Comparison of ENCODE assay signal across 11 cellular contexts in the genomic region with DNA sequence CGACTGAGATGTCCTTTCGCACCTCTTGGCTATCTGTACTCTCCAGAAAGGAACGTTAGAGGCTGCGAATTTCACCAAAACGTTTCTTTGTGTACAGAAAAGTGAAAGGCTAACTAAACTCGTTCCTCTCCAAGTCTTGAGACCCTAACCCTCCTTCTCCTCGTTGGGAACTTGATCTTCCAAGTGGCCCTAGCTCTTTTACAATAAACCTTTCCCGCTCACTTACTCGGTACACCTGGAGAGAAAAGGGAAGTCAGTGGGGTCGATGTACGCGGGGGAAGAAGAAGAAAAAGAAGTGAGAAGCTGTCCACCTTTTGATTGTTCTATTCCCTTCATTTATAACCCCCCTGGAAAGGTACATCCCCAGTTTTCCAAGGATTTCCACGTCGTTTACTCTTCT.
DNase-seq lines count a peak whose midpoint lies in the region; ATAC-seq and TF ChIP-seq lines count a peak whose summit lies in the region.
"Had no signal": no experiment of that assay in that cellular context is flagged by ENCODE, and none has a peak within 500 bp of the region (broad histone marks: within the 10 kb centered on the region; RNA-seq: fewer than 3 reads in every experiment).

No MANE protein-coding gene starts in this region.

- peak overlapping the region in 2 of 5 experiments; percentile 63 to 90 for H3K27ac Mint-ChIP-seq in brain
- no peak overlapping the region for H3K27ac Mint-ChIP-seq in memory B cell
- H3K27ac Mint-ChIP-seq in type B pancreatic cell, result peak overlapping the region; percentile 74
- H3K27ac Mint-ChIP-seq: immature natural killer cell had no signal

- H3K36me3 ChIP-seq in heart left ventricle (no peaks in the 10 kb centered on the region), spleen (no peaks in the 10 kb centered on the region)
- H3K36me3 ChIP-seq: BLaER1 treated with 17β-estradiol and CSF1 and Interleukin-3, amounts not matched to agents 10 nM and 100 nM had no signal

- peak overlapping the region; percentile 71 to 84 (median 82) for H3K4me3 Mint-ChIP-seq in brain
- H3K4me3 Mint-ChIP-seq in memory B cell, result peak overlapping the region; percentile 72
- H3K4me3 Mint-ChIP-seq in type B pancreatic cell, result peak overlapping the region; percentile 86

- H3K4me1 ChIP-seq in heart left ventricle (peaks cover 0 to 53% (median 11%) of the 10 kb centered on the region in 12 donors), spleen (peaks cover 13 to 59% (median 52%) of the 10 kb centered on the region in 6 donors)

- WGBS in heart left ventricle, 4 donors, result 22 to 32% (median 28%) methylated on average over 14 of the region's 14 CpGs
- 7 to 18% (median 9%) methylated on average over 14 of the region's 14 CpGs for WGBS in spleen, 5 donors

- H3K27me3 Mint-ChIP-seq in brain, result peaks cover 85% of the 10 kb centered on the region
- H3K27me3 Mint-ChIP-seq in memory B cell, result peaks cover 39% of the 10 kb centered on the region
- peaks cover 87% of the 10 kb centered on the region for H3K27me3 Mint-ChIP-seq in type B pancreatic cell

- TF ChIP-seq CTCF in heart left ventricle (IDR thresholded peaks at IDR 0.05) (no peak), brain (conservative IDR thresholded peaks at IDR 0.05) (no peak), type B pancreatic cell (conservative IDR thresholded peaks at IDR 0.05) (no peak), spleen (IDR thresholded peaks at IDR 0.05 in 8 of 11, conservative IDR thresholded peaks at IDR 0.05 in 3 of 11) (no peak)

- no peak for DNase-seq in heart left ventricle
- DNase-seq in cardiac septum (ENCODE audit: low spot score), result no peak
- no peak for DNase-seq in memory B cell (ENCODE audit: low spot score in 2 of 2)
- no peak for DNase-seq in type B pancreatic cell (ENCODE audit: extremely low spot score, unreplicated experiment)
- DNase-seq in foreskin melanocyte, result no peak
- DNase-seq in spleen, result no peak
- DNase-seq: amniotic stem cell, immature natural killer cell had no signal

- H3K27me3 ChIP-seq in heart left ventricle, result peaks cover 10 to 91% (median 66%) of the 10 kb centered on the region in 9 donors
- H3K27me3 ChIP-seq in spleen (replicated peaks in 1 of 7), result peaks cover 7 to 95% (median 82%) of the 10 kb centered on the region in 7 donors

- H3K4me3 ChIP-seq in heart left ventricle (peak overlapping the region in 9 of 12 donors; percentile 27 to 73 (median 62)), spleen (peak overlapping the region in 2 of 8 donors; percentile 11 to 78)

- ATAC-seq in heart left ventricle, result no peak
- ATAC-seq in memory B cell (ENCODE audit: low read depth), result no peak
- ATAC-seq in GM19351 (IDR thresholded peaks at IDR 0.05; ENCODE audit: unreplicated experiment), result no peak

- H3K27ac ChIP-seq in heart left ventricle (peak overlapping the region in 7 of 12 donors; percentile 6 to 92 (median 79)), spleen (no peak overlapping the region)
- H3K27ac ChIP-seq: BLaER1 treated with 17β-estradiol and CSF1 and Interleukin-3, amounts not matched to agents 10 nM and 100 nM had no signal

- H3K9me3 ChIP-seq in heart left ventricle (no peaks in the 10 kb centered on the region), spleen (no peaks in the 10 kb centered on the region)

- H3K4me1 Mint-ChIP-seq in brain (peaks cover 53% of the 10 kb centered on the region), memory B cell (peaks cover 37% of the 10 kb centered on the region), type B pancreatic cell (ENCODE audit: unreplicated experiment) (peaks cover 48% of the 10 kb centered on the region)

- peaks cover 0 to 25% (median 3%) of the 10 kb centered on the region in 5 experiments for H3K9me3 Mint-ChIP-seq in brain
- H3K9me3 Mint-ChIP-seq in memory B cell, result no peaks in the 10 kb centered on the region
- no peaks in the 10 kb centered on the region for H3K9me3 Mint-ChIP-seq in type B pancreatic cell

- TF ChIP-seq POLR2A in heart left ventricle (IDR thresholded peaks at IDR 0.05) (no peak), spleen (IDR thresholded peaks at IDR 0.05) (no peak)

- no peaks in the 10 kb centered on the region for H3K36me3 Mint-ChIP-seq in brain
- H3K36me3 Mint-ChIP-seq in memory B cell, result no peaks in the 10 kb centered on the region
- H3K36me3 Mint-ChIP-seq in type B pancreatic cell, result no peaks in the 10 kb centered on the region

- intact Hi-C loops in heart left ventricle (cut with DNase I) (loop anchor here in 7 of 10 donors (5.0 to 10.0 kb wide), 8 partner anchors 321 to 1131 kb away; a partner anchor contains a TSS), cardiac septum (cut with DNase I) (loop anchor here (10.0 kb wide), 3 partner anchors 331 to 1391 kb away; a partner anchor contains a TSS), spleen (cut with DNase I; ENCODE audit: low total_unique reads) (no loop called here)

Comparison
In these comparisons a context has a peak if more than half of its experiments do, and no peak if none do; other contexts are left out.
1. H3K27ac ChIP-seq: peak in heart left ventricle (7 of 12); none in spleen (0 of 8).
2. Peak in every context shown above with its lines, with median percentiles within 50 percentile points of each other: H3K4me3 Mint-ChIP-seq.